ENCODE assay signal across 1 cellular context in the genomic region with DNA sequence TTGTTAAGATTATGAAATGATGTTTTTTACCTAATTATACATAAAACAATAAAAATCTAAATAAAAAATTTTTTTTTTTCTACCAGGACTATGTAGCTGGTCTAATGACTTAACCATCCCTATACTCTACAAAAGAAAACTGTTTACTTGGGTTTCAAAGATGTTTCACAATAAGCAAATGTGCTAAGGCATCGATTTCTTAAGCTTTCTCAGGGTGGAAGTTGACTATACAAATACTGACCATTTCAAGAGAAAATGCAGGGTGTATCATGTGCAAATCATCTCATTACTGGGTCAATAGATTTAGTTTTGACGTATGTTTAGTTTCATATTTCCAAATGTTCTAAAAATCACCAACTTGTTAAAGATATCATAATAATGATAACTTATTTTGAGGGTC.
TF ChIP-seq lines count a peak whose summit lies in the region.

No MANE protein-coding gene starts in this region.

TF ChIP-seq in SK-N-SH treated with all-trans-retinoic acid at 6 μM for 48 hours, 23 proteins besides CTCF, POLR2A, EP300 and RAD21 (continued from another document):
- TF ChIP-seq, protein P1, sequence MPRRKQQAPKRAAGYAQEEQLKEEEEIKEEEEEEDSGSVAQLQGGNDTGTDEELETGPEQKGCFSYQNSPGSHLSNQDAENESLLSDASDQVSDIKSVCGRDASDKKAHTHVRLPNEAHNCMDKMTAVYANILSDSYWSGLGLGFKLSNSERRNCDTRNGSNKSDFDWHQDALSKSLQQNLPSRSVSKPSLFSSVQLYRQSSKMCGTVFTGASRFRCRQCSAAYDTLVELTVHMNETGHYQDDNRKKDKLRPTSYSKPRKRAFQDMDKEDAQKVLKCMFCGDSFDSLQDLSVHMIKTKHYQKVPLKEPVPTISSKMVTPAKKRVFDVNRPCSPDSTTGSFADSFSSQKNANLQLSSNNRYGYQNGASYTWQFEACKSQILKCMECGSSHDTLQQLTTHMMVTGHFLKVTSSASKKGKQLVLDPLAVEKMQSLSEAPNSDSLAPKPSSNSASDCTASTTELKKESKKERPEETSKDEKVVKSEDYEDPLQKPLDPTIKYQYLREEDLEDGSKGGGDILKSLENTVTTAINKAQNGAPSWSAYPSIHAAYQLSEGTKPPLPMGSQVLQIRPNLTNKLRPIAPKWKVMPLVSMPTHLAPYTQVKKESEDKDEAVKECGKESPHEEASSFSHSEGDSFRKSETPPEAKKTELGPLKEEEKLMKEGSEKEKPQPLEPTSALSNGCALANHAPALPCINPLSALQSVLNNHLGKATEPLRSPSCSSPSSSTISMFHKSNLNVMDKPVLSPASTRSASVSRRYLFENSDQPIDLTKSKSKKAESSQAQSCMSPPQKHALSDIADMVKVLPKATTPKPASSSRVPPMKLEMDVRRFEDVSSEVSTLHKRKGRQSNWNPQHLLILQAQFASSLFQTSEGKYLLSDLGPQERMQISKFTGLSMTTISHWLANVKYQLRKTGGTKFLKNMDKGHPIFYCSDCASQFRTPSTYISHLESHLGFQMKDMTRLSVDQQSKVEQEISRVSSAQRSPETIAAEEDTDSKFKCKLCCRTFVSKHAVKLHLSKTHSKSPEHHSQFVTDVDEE (CRISPR knock-in tag; IDR thresholded peaks at IDR 0.05): no peak
- TF ChIP-seq TCF4 (CRISPR knock-in tag; IDR thresholded peaks at IDR 0.05; ENCODE audit: borderline replicate concordance) (no peak), ZNF8 (CRISPR knock-in tag; IDR thresholded peaks at IDR 0.05) (no peak), RARB (CRISPR knock-in tag; IDR thresholded peaks at IDR 0.05) (no peak), ZFP3 (CRISPR knock-in tag; IDR thresholded peaks at IDR 0.05) (no peak), ZC3H10 (CRISPR knock-in tag; IDR thresholded peaks at IDR 0.05) (no peak), TOX (CRISPR knock-in tag; IDR thresholded peaks at IDR 0.05; ENCODE audit: borderline replicate concordance) (no peak), GLIS3 (CRISPR knock-in tag; IDR thresholded peaks at IDR 0.05) (no peak)
- TF ChIP-seq, protein P2, sequence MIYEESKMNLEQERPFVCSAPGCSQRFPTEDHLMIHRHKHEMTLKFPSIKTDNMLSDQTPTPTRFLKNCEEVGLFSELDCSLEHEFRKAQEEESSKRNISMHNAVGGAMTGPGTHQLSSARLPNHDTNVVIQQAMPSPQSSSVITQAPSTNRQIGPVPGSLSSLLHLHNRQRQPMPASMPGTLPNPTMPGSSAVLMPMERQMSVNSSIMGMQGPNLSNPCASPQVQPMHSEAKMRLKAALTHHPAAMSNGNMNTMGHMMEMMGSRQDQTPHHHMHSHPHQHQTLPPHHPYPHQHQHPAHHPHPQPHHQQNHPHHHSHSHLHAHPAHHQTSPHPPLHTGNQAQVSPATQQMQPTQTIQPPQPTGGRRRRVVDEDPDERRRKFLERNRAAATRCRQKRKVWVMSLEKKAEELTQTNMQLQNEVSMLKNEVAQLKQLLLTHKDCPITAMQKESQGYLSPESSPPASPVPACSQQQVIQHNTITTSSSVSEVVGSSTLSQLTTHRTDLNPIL (CRISPR knock-in tag; IDR thresholded peaks at IDR 0.05; ENCODE audit: low read depth): no peak
